ENCODE assay signal across 9 cellular contexts in genomic region chr21:33402011-33402979, GRCh38. TPM values are rescaled to one million over a fixed set of nuclear protein-coding genes. Genes with fewer than 3 reads are reported as not detected.
DNase-seq lines count a peak whose midpoint lies in the region; ATAC-seq, FAIRE-seq and TF ChIP-seq lines count a peak whose summit lies in the region.
"Had no signal": no experiment of that assay in that cellular context is flagged by ENCODE, and none has a peak within 500 bp of the region (broad histone marks: within the 10 kb centered on the region; RNA-seq: fewer than 3 reads in every experiment).

No MANE protein-coding gene starts in this region.

- intact Hi-C loops in sciatic nerve (cut with DNase I): no loop called here

- ATAC-seq in SK-N-SH treated with all-trans-retinoic acid at 6 μM for 48 hours: no peak
- ATAC-seq in sciatic nerve: peak; percentile 66
- no peak for ATAC-seq in GM21619 (IDR thresholded peaks at IDR 0.05; ENCODE audit: unreplicated experiment)

- H3K4me3 ChIP-seq in SK-N-SH (ENCODE audit: low read depth in 2 of 2, low read length in 1 of 2): peak overlapping the region; percentile 67 to 78
- H3K4me3 ChIP-seq in bronchial epithelial cell (ENCODE audit: low read depth, low read length): peak overlapping the region; percentile 54

- H3K27ac ChIP-seq in SK-N-SH (ENCODE audit: low read depth in 2 of 2, low read length in 1 of 2): peak overlapping the region; percentile 57 to 65

- FAIRE-seq in bronchial epithelial cell (lab: Jason Lieb, UNC): no peak
- FAIRE-seq: islet of Langerhans had no signal

- no peaks in the 10 kb centered on the region for H3K9me2 ChIP-seq in SK-N-SH

- peaks cover 0 to 12% of the 10 kb centered on the region in 2 experiments for H3K36me3 ChIP-seq in SK-N-SH (replicated peaks in 1 of 2; ENCODE audit: control insufficient read depth in 1 of 2, insufficient read depth in 2 of 2, low read length in 1 of 2)
- no peaks in the 10 kb centered on the region for H3K36me3 ChIP-seq in bronchial epithelial cell (ENCODE audit: control insufficient read depth, insufficient read depth, low read length)

- no peak for TF ChIP-seq CTCF in SK-N-SH (IDR thresholded peaks at IDR 0.05)
- TF ChIP-seq CTCF in bronchial epithelial cell (IDR thresholded peaks at IDR 0.05; ENCODE audit: insufficient read depth, low read length, severe bottlenecking): no peak

- POLR2A ChIA-PET in SK-N-SH (lab: Yijun Ruan, JAX): no interaction called here

- CTCF ChIA-PET in SK-N-SH (lab: Yijun Ruan, JAX): interaction anchor here (0.6 to 2.1 kb wide), 6 partner anchors 12 to 376 kb away, joined by 3 to 8 read pairs (median 5); no protein-coding TSS in a partner anchor

- no peaks in the 10 kb centered on the region for H3K27me3 ChIP-seq in SK-N-SH (ENCODE audit: insufficient read depth)
- no peaks in the 10 kb centered on the region for H3K27me3 ChIP-seq in bronchial epithelial cell (ENCODE audit: control insufficient read depth, insufficient read depth, low read length)

- no peaks in the 10 kb centered on the region for H3K9me3 ChIP-seq in SK-N-SH

- H2AFZ ChIP-seq in SK-N-SH (ENCODE audit: low read depth): 0 out of 2 replicates have a peak overlapping the region, but pooled peaks have one; percentile 52

- TF ChIP-seq RAD21 in SK-N-SH (IDR thresholded peaks at IDR 0.05; ENCODE audit: low read length): no peak

- TF ChIP-seq EP300 in SK-N-SH (IDR thresholded peaks at IDR 0.05; ENCODE audit: borderline replicate concordance in 1 of 2, low read depth in 1 of 2, low read length in 1 of 2): no peak

- peaks cover 33% of the 10 kb centered on the region for H3F3A ChIP-seq in SK-N-SH (replicated peaks; ENCODE audit: insufficient read depth)

- peaks cover 38% of the 10 kb centered on the region for H3K79me2 ChIP-seq in SK-N-SH (ENCODE audit: insufficient read depth)

- H4K20me1 ChIP-seq in SK-N-SH (ENCODE audit: insufficient read depth): peaks cover 23% of the 10 kb centered on the region

- H3K4me1 ChIP-seq in SK-N-SH (ENCODE audit: control insufficient read depth in 1 of 2, insufficient read depth in 2 of 2, low read depth in 1 of 2, low read length in 1 of 2): peaks cover 7 to 9% of the 10 kb centered on the region in 2 experiments; a peak in 2 of 4 replicates

- WGBS in SK-N-SH (ENCODE audit: low lambda C conversion rate): 83% methylated on average over 44 of the region's 44 CpGs

- DNase-seq in SK-N-SH: peak; percentile 78
- peak; percentile 93 for DNase-seq in NOMO-1 treated with DMSO at 0.1 percent for 48 hours (lab: John Stamatoyannopoulos, UW; ENCODE audit: unreplicated experiment)
- peak; percentile 62 for DNase-seq in bronchial epithelial cell (ENCODE audit: low read depth)
- DNase-seq in iPS-NIHi11 (ENCODE audit: low spot score): peak; percentile 76
- DNase-seq in sciatic nerve (ENCODE audit: low spot score): peak; percentile 83
- no peak for DNase-seq in GDM1 (lab: John Stamatoyannopoulos, UW)

- H3K9ac ChIP-seq in SK-N-SH: peak overlapping the region; percentile 65; the same call in 1 of the 2 replicates

- H3K4me2 ChIP-seq in SK-N-SH: peak overlapping the region; percentile 73; the same call in 1 of the 2 replicates

TF ChIP-seq in SK-N-SH, 30 proteins besides CTCF, POLR2A, EP300 and RAD21:
- TF ChIP-seq ZBTB33 (IDR thresholded peaks at IDR 0.05; ENCODE audit: borderline replicate concordance, low read depth) (no peak), YY1 (IDR thresholded peaks at IDR 0.05; ENCODE audit: low read depth) (0 out of 2 replicates have a peak, but pooled peaks have one; percentile 22)
TF ChIP-seq in SK-N-SH: peak in this region for 1.

TF ChIP-seq in SK-N-SH treated with all-trans-retinoic acid at 6 μM for 48 hours, 23 proteins besides CTCF, POLR2A, EP300 and RAD21:
- TF ChIP-seq, protein P1, sequence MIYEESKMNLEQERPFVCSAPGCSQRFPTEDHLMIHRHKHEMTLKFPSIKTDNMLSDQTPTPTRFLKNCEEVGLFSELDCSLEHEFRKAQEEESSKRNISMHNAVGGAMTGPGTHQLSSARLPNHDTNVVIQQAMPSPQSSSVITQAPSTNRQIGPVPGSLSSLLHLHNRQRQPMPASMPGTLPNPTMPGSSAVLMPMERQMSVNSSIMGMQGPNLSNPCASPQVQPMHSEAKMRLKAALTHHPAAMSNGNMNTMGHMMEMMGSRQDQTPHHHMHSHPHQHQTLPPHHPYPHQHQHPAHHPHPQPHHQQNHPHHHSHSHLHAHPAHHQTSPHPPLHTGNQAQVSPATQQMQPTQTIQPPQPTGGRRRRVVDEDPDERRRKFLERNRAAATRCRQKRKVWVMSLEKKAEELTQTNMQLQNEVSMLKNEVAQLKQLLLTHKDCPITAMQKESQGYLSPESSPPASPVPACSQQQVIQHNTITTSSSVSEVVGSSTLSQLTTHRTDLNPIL (CRISPR knock-in tag; IDR thresholded peaks at IDR 0.05; ENCODE audit: low read depth): no peak
- TF ChIP-seq ZNF565 (CRISPR knock-in tag; conservative IDR thresholded peaks at IDR 0.05; ENCODE audit: low read depth): no peak
- no peak for TF ChIP-seq ZNF70 (CRISPR knock-in tag; IDR thresholded peaks at IDR 0.05)
- no peak for TF ChIP-seq CSDC2 (CRISPR knock-in tag; IDR thresholded peaks at IDR 0.05)
- TF ChIP-seq TCF4 (CRISPR knock-in tag; IDR thresholded peaks at IDR 0.05; ENCODE audit: borderline replicate concordance): no peak
- TF ChIP-seq, protein P2, sequence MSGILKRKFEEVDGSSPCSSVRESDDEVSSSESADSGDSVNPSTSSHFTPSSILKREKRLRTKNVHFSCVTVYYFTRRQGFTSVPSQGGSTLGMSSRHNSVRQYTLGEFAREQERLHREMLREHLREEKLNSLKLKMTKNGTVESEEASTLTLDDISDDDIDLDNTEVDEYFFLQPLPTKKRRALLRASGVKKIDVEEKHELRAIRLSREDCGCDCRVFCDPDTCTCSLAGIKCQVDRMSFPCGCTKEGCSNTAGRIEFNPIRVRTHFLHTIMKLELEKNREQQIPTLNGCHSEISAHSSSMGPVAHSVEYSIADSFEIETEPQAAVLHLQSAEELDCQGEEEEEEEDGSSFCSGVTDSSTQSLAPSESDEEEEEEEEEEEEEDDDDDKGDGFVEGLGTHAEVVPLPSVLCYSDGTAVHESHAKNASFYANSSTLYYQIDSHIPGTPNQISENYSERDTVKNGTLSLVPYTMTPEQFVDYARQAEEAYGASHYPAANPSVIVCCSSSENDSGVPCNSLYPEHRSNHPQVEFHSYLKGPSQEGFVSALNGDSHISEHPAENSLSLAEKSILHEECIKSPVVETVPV (CRISPR knock-in tag; IDR thresholded peaks at IDR 0.05): no peak
- no peak for TF ChIP-seq ZNF8 (CRISPR knock-in tag; IDR thresholded peaks at IDR 0.05)
- TF ChIP-seq ESRRG (CRISPR knock-in tag; IDR thresholded peaks at IDR 0.05): no peak
- TF ChIP-seq ZFP30 (CRISPR knock-in tag; IDR thresholded peaks at IDR 0.05): no peak

RNA-seq across cellular contexts. Expression of gene IFNGR2, which starts 0.9 kb away (rescaled TPM):
- 92.4 and 126 TPM in 2 replicates for polyA plus RNA-seq in SK-N-SH (2012; rRNA removed)
- polyA plus RNA-seq in SK-N-SH (2012; cell fraction: cytosol; rRNA removed): 112 and 115 TPM in 2 replicates
- polyA plus RNA-seq in SK-N-SH (2012; cell fraction: nucleus; rRNA removed): 30.8 and 42.8 TPM in 2 replicates
- total RNA-seq in bronchial epithelial cell (42.4 and 56.8 TPM in 2 replicates), sciatic nerve (70.1 TPM)
